Comparison of ENCODE assay signal across 8 cellular contexts in genomic region chrX:120468071-120468470, GRCh38. TPM values are rescaled to one million over a fixed set of nuclear protein-coding genes. Genes with fewer than 3 reads are reported as not detected.
DNase-seq lines count a peak whose midpoint lies in the region; ATAC-seq and TF ChIP-seq lines count a peak whose summit lies in the region.

No MANE protein-coding gene starts in this region.

- no peaks in the 10 kb centered on the region for H3K36me3 ChIP-seq in ACC112 (ENCODE audit: insufficient read depth, low read length)
- H3K36me3 ChIP-seq in HUES6 (ENCODE audit: control insufficient read depth, insufficient read depth, low read length), result no peaks in the 10 kb centered on the region
- no peaks in the 10 kb centered on the region for H3K36me3 ChIP-seq in body of pancreas (replicated peaks in 1 of 2; ENCODE audit: insufficient read depth in 1 of 2, low read depth in 2 of 2)
- no peaks in the 10 kb centered on the region for H3K36me3 ChIP-seq in mucosa of rectum (ENCODE audit: control insufficient read depth in 2 of 2, insufficient read depth in 2 of 2, low read length in 2 of 2)
- H3K36me3 ChIP-seq in mucosa of descending colon (ENCODE audit: low read depth), result no peaks in the 10 kb centered on the region

- H2AFZ ChIP-seq in ACC112 (ENCODE audit: low read length, unreplicated experiment), result no peak overlapping the region

- no peaks in the 10 kb centered on the region for H3K9me3 ChIP-seq in HUES6 (ENCODE audit: control insufficient read depth, insufficient read depth, low read depth, low read length)
- no peaks in the 10 kb centered on the region for H3K9me3 ChIP-seq in body of pancreas
- no peaks in the 10 kb centered on the region for H3K9me3 ChIP-seq in mucosa of rectum (ENCODE audit: control insufficient read depth in 2 of 2, low read length in 2 of 2)
- H3K9me3 ChIP-seq in mucosa of descending colon, result no peaks in the 10 kb centered on the region

- H3K27ac ChIP-seq in ACC112 (ENCODE audit: low read depth, low read length) (peak overlapping the region; percentile 60; the same call in 1 of the 2 replicates), HUES6 (ENCODE audit: low read depth, low read length) (no peak overlapping the region), body of pancreas (peak overlapping the region in 3 of 4 donors; percentile 86 to 95 (median 95)), mucosa of rectum (ENCODE audit: low read depth in 2 of 2, low read length in 2 of 2) (no peak overlapping the region)

- peaks cover 50% of the 10 kb centered on the region for H3K79me2 ChIP-seq in ACC112 (ENCODE audit: control insufficient read depth, insufficient read depth, low read length, unreplicated experiment)

- H3K9ac ChIP-seq in HUES6 (ENCODE audit: low read length), result peak overlapping the region; percentile 93
- peak overlapping the region; percentile 73 to 74 for H3K9ac ChIP-seq in mucosa of rectum (ENCODE audit: low read depth in 1 of 2, low read length in 2 of 2)

- ATAC-seq in body of pancreas (no peak), mucosa of descending colon (no peak)

- intact Hi-C loops in body of pancreas (cut with DNase I), result no loop called here
- intact Hi-C loops in mucosa of descending colon (cut with DNase I, micrococcal nuclease), result no loop called here

- H3K4me1 ChIP-seq in ACC112 (ENCODE audit: control insufficient read depth, insufficient read depth, low read length, unreplicated experiment), result peaks cover 13% of the 10 kb centered on the region
- H3K4me1 ChIP-seq in HUES6 (ENCODE audit: control insufficient read depth, insufficient read depth, low read length), result peaks cover 5% of the 10 kb centered on the region; the same call in 1 of the 2 replicates
- peaks cover 13% of the 10 kb centered on the region for H3K4me1 ChIP-seq in body of pancreas
- H3K4me1 ChIP-seq in mucosa of rectum (ENCODE audit: control insufficient read depth in 2 of 2, insufficient read depth in 2 of 2, low read length in 2 of 2), result peaks cover 0 to 3% of the 10 kb centered on the region in 2 donors
- no peaks in the 10 kb centered on the region for H3K4me1 ChIP-seq in mucosa of descending colon (ENCODE audit: low read depth)

- DNase-seq in body of pancreas (no peak), KG1 (lab: John Stamatoyannopoulos, UW) (no peak), NCI-H128 (lab: John Stamatoyannopoulos, UW; ENCODE audit: unreplicated experiment) (no peak), mucosa of descending colon (no peak), globus pallidus (ENCODE audit: low spot score) (no peak)

- H3K27me3 ChIP-seq in ACC112 (ENCODE audit: insufficient read depth, low read length) (no peaks in the 10 kb centered on the region), HUES6 (ENCODE audit: control insufficient read depth, insufficient read depth, low read length) (no peaks in the 10 kb centered on the region), body of pancreas (no peaks in the 10 kb centered on the region), mucosa of rectum (ENCODE audit: control insufficient read depth in 2 of 2, insufficient read depth in 2 of 2, low read length in 2 of 2) (peaks cover 0 to 4% of the 10 kb centered on the region in 2 donors)

- TF ChIP-seq CTCF in body of pancreas (IDR thresholded peaks at IDR 0.05) (no peak), mucosa of descending colon (IDR thresholded peaks at IDR 0.05) (no peak)

- TF ChIP-seq POLR2A in body of pancreas (IDR thresholded peaks at IDR 0.05), result no peak

- WGBS in body of pancreas, 2 donors, result 12 to 17% methylated on average over 4 of the region's 4 CpGs

- H3K4me3 ChIP-seq in ACC112 (ENCODE audit: low read depth, low read length) (peak overlapping the region; percentile 91), HUES6 (ENCODE audit: low read depth, low read length) (peak overlapping the region; percentile 97), body of pancreas (peak overlapping the region in 1 of 2 donors; percentile 56), mucosa of rectum (ENCODE audit: low read length in 2 of 2) (peak overlapping the region; percentile 72 to 90), mucosa of descending colon (no peak overlapping the region)

RNA-seq across cellular contexts. Expression of gene LAMP2, which starts 1.0 kb away (rescaled TPM):
- total RNA-seq in body of pancreas (10 to 100 TPM; 33.6 to 67.7 TPM), mucosa of descending colon (10 to 100 TPM; 75.1 to 90.0 (median 79.0) TPM)

Comparison
In these comparisons a context has a peak if more than half of its experiments do, and no peak if none do; other contexts are left out.
1. H3K27ac ChIP-seq: peak in ACC112 (single experiment) and body of pancreas (3 of 4); none in HUES6 (single experiment) and mucosa of rectum (0 of 2).